31 cellular contexts compared by ENCODE assay signal in the genomic region with DNA sequence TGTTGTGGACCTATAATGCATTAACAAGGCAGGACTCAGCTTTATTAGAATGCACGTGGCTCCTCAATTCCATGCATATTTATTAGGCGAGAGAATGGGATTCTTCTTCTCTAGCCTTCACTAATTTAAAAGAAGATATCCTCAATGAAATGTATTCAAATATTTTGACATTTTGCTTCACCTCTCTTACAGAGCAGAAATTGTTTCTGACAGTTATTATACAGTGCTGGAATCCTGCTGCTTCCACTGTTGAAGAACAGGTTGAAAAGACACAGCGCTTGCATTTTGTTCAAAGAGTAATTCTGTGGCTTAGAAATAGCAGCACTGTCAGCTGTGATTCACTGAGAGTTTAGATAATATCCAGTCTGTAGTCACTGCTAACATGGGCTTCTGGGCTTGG.
"Had no signal": no experiment of that assay in that cellular context is flagged by ENCODE, and none has a peak within 500 bp of the region (broad histone marks: within the 10 kb centered on the region; RNA-seq: fewer than 3 reads in every experiment).

No MANE protein-coding gene starts in this region.

- H3K27ac ChIP-seq: breast epithelium, cardiac muscle cell, colonic mucosa, esophagus muscularis mucosa, foreskin keratinocyte, gastrocnemius medialis, heart left ventricle, VCaP had no signal

- H3K9me3 ChIP-seq: breast epithelium, colonic mucosa, esophagus muscularis mucosa, gastrocnemius medialis, heart left ventricle had no signal

- H3K36me3 ChIP-seq: breast epithelium, cardiac muscle cell, colonic mucosa, esophagus muscularis mucosa, gastrocnemius medialis, heart left ventricle had no signal

- H3K27me3 ChIP-seq: breast epithelium, cardiac muscle cell, colonic mucosa, foreskin keratinocyte, gastrocnemius medialis, heart left ventricle had no signal

- DNase-seq: activated CD4-positive, alpha-beta memory T cell treated with anti-CD3 and anti-CD28 coated beads, Interleukin-2, amount 10 ng/mL, durations not matched to agents 7 days and 5 days; activated CD4-positive, alpha-beta T cell treated with anti-CD3 and anti-CD28 coated beads for 1 hour; activated CD4-positive, alpha-beta T cell treated with anti-CD3 and anti-CD28 coated beads for 4 hours; activated CD4-positive, alpha-beta T cell treated with anti-CD3 and anti-CD28 coated beads, Interleukin-2, amount 10 ng/mL, durations not matched to agents 7 days and 5 days; activated CD4-positive, alpha-beta T cell treated with anti-CD3 and anti-CD28 coated beads, Interleukin-2, amount 50 U/mL, for 4 hours; activated CD8-positive, alpha-beta memory T cell treated with anti-CD3 and anti-CD28 coated beads, Interleukin-2, amount 50 U/mL, for 48 hours; activated gamma-delta T cell; activated naive CD4-positive, alpha-beta T cell; activated naive CD4-positive, alpha-beta T cell treated with anti-CD3 and anti-CD28 coated beads, Interleukin-2, amount 50 U/mL, for 16 hours; activated T-cell treated with anti-CD3 and anti-CD28 coated beads for 4 hours; activated T-cell treated with anti-CD3 and anti-CD28 coated beads, Interleukin-2, amount 50 U/mL, for 24 hours; activated T-cell treated with anti-CD3 and anti-CD28 coated beads, Interleukin-2, amount 50 U/mL, for 72 hours; amygdala; aorta; central memory CD4-positive, alpha-beta T cell; cerebellar nuclear complex; colonic mucosa; effector memory CD4-positive, alpha-beta T cell; erythroblast; foreskin keratinocyte; gastrocnemius medialis; glutamatergic neuron; heart left ventricle; T-helper 2 cell had no signal

- H3K4me1 Mint-ChIP-seq: activated CD4-positive, alpha-beta memory T cell treated with anti-CD3 and anti-CD28 coated beads, Interleukin-2, amount 10 ng/mL, durations not matched to agents 7 days and 5 days; activated CD4-positive, alpha-beta T cell treated with anti-CD3 and anti-CD28 coated beads, Interleukin-2, amount 10 ng/mL, durations not matched to agents 7 days and 5 days; WTC11 had no signal

- ATAC-seq: activated T-cell treated with anti-CD3 and anti-CD28 coated beads, Interleukin-2, amount 50 U/mL, for 72 hours; foreskin keratinocyte; gastrocnemius medialis; heart left ventricle; WTC11 had no signal

- H3K4me3 Mint-ChIP-seq: activated CD4-positive, alpha-beta memory T cell treated with anti-CD3 and anti-CD28 coated beads, Interleukin-2, amount 10 ng/mL, durations not matched to agents 7 days and 5 days; activated CD4-positive, alpha-beta T cell treated with anti-CD3 and anti-CD28 coated beads, Interleukin-2, amount 10 ng/mL, durations not matched to agents 7 days and 5 days; activated naive CD8-positive, alpha-beta T cell; activated T-cell treated with anti-CD3 and anti-CD28 coated beads, Interleukin-2, amount 50 U/mL, for 24 hours; activated T-cell treated with anti-CD3 and anti-CD28 coated beads, Interleukin-2, amount 50 U/mL, for 72 hours; WTC11 had no signal

- H3K9me3 Mint-ChIP-seq: activated CD4-positive, alpha-beta memory T cell treated with anti-CD3 and anti-CD28 coated beads, Interleukin-2, amount 10 ng/mL, durations not matched to agents 7 days and 5 days; activated CD4-positive, alpha-beta T cell treated with anti-CD3 and anti-CD28 coated beads, Interleukin-2, amount 10 ng/mL, durations not matched to agents 7 days and 5 days; activated T-cell treated with anti-CD3 and anti-CD28 coated beads, Interleukin-2, amount 50 U/mL, for 24 hours; activated T-cell treated with anti-CD3 and anti-CD28 coated beads, Interleukin-2, amount 50 U/mL, for 72 hours; WTC11 had no signal

- H3K4me3 ChIP-seq: breast epithelium, cardiac muscle cell, colonic mucosa, esophagus muscularis mucosa, gastrocnemius medialis, heart left ventricle had no signal

- H3K36me3 Mint-ChIP-seq: activated naive CD8-positive, alpha-beta T cell; brain; WTC11 had no signal

- H3K27ac Mint-ChIP-seq: activated CD4-positive, alpha-beta memory T cell treated with anti-CD3 and anti-CD28 coated beads, Interleukin-2, amount 10 ng/mL, durations not matched to agents 7 days and 5 days; activated CD4-positive, alpha-beta T cell treated with anti-CD3 and anti-CD28 coated beads, Interleukin-2, amount 10 ng/mL, durations not matched to agents 7 days and 5 days; activated naive CD8-positive, alpha-beta T cell; activated T-cell treated with anti-CD3 and anti-CD28 coated beads, Interleukin-2, amount 50 U/mL, for 24 hours; activated T-cell treated with anti-CD3 and anti-CD28 coated beads, Interleukin-2, amount 50 U/mL, for 72 hours; WTC11 had no signal
